19 cellular contexts compared by ENCODE assay signal in genomic region chr14:67567654-67568053, GRCh38. TPM values are rescaled to one million over a fixed set of nuclear protein-coding genes. Genes with fewer than 3 reads are reported as not detected.
DNase-seq lines count a peak whose midpoint lies in the region; ATAC-seq and TF ChIP-seq lines count a peak whose summit lies in the region.
"Had no signal": no experiment of that assay in that cellular context is flagged by ENCODE, and none has a peak within 500 bp of the region (broad histone marks: within the 10 kb centered on the region; RNA-seq: fewer than 3 reads in every experiment).

No MANE protein-coding gene starts in this region.

- H3K36me3 Mint-ChIP-seq in type B pancreatic cell, result no peaks in the 10 kb centered on the region
- H3K36me3 Mint-ChIP-seq: IgD-negative memory B cell had no signal

- no peaks in the 10 kb centered on the region for H3K4me1 ChIP-seq in BE2C
- H3K4me1 ChIP-seq: A549, heart left ventricle had no signal

- no peak overlapping the region for H3K4me3 ChIP-seq in BE2C (ENCODE audit: low read depth, low read length)
- H3K4me3 ChIP-seq: A549, esophagus squamous epithelium, heart left ventricle, Peyer's patch had no signal

- no peak for TF ChIP-seq CTCF in type B pancreatic cell (conservative IDR thresholded peaks at IDR 0.05)
- no peak for TF ChIP-seq CTCF in BE2C (IDR thresholded peaks at IDR 0.05; ENCODE audit: low read depth, low read length)

- no peaks in the 10 kb centered on the region for H3K9me3 Mint-ChIP-seq in type B pancreatic cell
- H3K9me3 Mint-ChIP-seq: activated CD8-positive, alpha-beta T cell treated with anti-CD3 and anti-CD28 coated beads for 36 hours; IgD-negative memory B cell had no signal

- no peak overlapping the region for H3K4me3 Mint-ChIP-seq in type B pancreatic cell
- H3K4me3 Mint-ChIP-seq: activated CD8-positive, alpha-beta T cell treated with anti-CD3 and anti-CD28 coated beads for 36 hours; IgD-negative memory B cell had no signal

- H3K9me3 ChIP-seq in BE2C, result no peaks in the 10 kb centered on the region
- H3K9me3 ChIP-seq: A549, esophagus squamous epithelium, heart left ventricle, Peyer's patch had no signal

- H3K27ac Mint-ChIP-seq in type B pancreatic cell, result peak overlapping the region; percentile 72
- H3K27ac Mint-ChIP-seq: activated CD8-positive, alpha-beta T cell treated with anti-CD3 and anti-CD28 coated beads for 36 hours; IgD-negative memory B cell had no signal

- no peaks in the 10 kb centered on the region for H3K27me3 Mint-ChIP-seq in type B pancreatic cell
- H3K27me3 Mint-ChIP-seq: activated CD8-positive, alpha-beta T cell treated with anti-CD3 and anti-CD28 coated beads for 36 hours had no signal

- peak; percentile 52 for DNase-seq in activated effector memory CD4-positive, alpha-beta T cell treated with anti-CD3 and anti-CD28 coated beads, Interleukin-2, amount 50 U/mL, for 16 hours
- DNase-seq in activated effector memory CD4-positive, alpha-beta T cell treated with Interleukin-2 at 50 U/mL for 16 hours, result no peak
- DNase-seq in cerebellar cortex (ENCODE audit: low spot score) (peak; percentile 25), posterior vena cava (ENCODE audit: low spot score) (peak; percentile 34), type B pancreatic cell (ENCODE audit: extremely low spot score, unreplicated experiment) (no peak), BE2C (no peak)
- DNase-seq: activated CD8-positive, alpha-beta T cell treated with anti-CD3 and anti-CD28 coated beads for 36 hours; DMS79; esophagus squamous epithelium; mesenchymal stem cell; NCI-H2029 treated with DMSO at 0.1 percent for 48 hours; NCI-H524 treated with DMSO at 0.1 percent for 48 hours; stimulated activated CD4-positive, alpha-beta T cell treated with anti-CD3 and anti-CD28 coated beads, Interleukin-4, amount 100 ng/mL, for 1 hour had no signal

- intact Hi-C loops in posterior vena cava (cut with DNase I), result loop anchor here (5.0 to 10.0 kb wide), 2 partner anchors 140 to 1157 kb away; no protein-coding TSS in a partner anchor

- ATAC-seq in GM21423 (IDR thresholded peaks at IDR 0.05; ENCODE audit: unreplicated experiment) (no peak), HG03039 (IDR thresholded peaks at IDR 0.05; ENCODE audit: unreplicated experiment) (no peak)
- ATAC-seq: A549; activated CD8-positive, alpha-beta T cell treated with anti-CD3 and anti-CD28 coated beads for 36 hours; heart left ventricle had no signal

- H3K27me3 ChIP-seq in BE2C, result no peaks in the 10 kb centered on the region
- H3K27me3 ChIP-seq: esophagus squamous epithelium, heart left ventricle, Peyer's patch had no signal

- H3K4me1 Mint-ChIP-seq in type B pancreatic cell (ENCODE audit: unreplicated experiment), result peaks cover 17% of the 10 kb centered on the region

- H3K36me3 ChIP-seq in BE2C, result no peaks in the 10 kb centered on the region

RNA-seq across cellular contexts. Expression of gene PIGH, which starts 32.4 kb away (rescaled TPM):
- 10 to 100 TPM; 15.4 to 17.3 TPM for total RNA-seq in posterior vena cava
- 19.0 and 20.3 TPM in 2 replicates for total RNA-seq in type B pancreatic cell (ENCODE audit: low replicate concordance)
- 45.6 TPM for polyA plus RNA-seq in BE2C (2012; ENCODE audit: insufficient read depth, insufficient read length, low read depth)

RNA-seq across cellular contexts. Expression of gene PLEKHH1, which starts 34.6 kb away (rescaled TPM):
- total RNA-seq in posterior vena cava, result 1 to 10 TPM; 1.4 to 1.8 TPM
- total RNA-seq in type B pancreatic cell (ENCODE audit: low replicate concordance), result 25.3 and 40.0 TPM in 2 replicates
- polyA plus RNA-seq in BE2C (2012; ENCODE audit: insufficient read depth, insufficient read length, low read depth), result 4.1 TPM
- polyA plus RNA-seq: IgD-negative memory B cell had no signal

RNA-seq across cellular contexts. Expression of gene ARG2, which starts 52.1 kb away (rescaled TPM):
- total RNA-seq in posterior vena cava (1 to 10 TPM; 1.9 to 5.1 TPM), type B pancreatic cell (ENCODE audit: low replicate concordance) (11.5 and 18.2 TPM in 2 replicates)
- polyA plus RNA-seq in BE2C (2012; ENCODE audit: insufficient read depth, insufficient read length, low read depth), result 13.2 TPM

Comparison
In these comparisons a context has a peak if more than half of its experiments do, and no peak if none do; other contexts are left out.
1. DNase-seq: peak in activated effector memory CD4-positive, alpha-beta T cell treated with anti-CD3 and anti-CD28 coated beads, Interleukin-2, amount 50 U/mL, for 16 hours (single experiment), cerebellar cortex (single experiment) and posterior vena cava (single experiment); none in activated effector memory CD4-positive, alpha-beta T cell treated with Interleukin-2 at 50 U/mL for 16 hours (single experiment), type B pancreatic cell (single experiment) and BE2C (single experiment).